ENCODE assay signal across 11 cellular contexts in genomic region chr10:35328404-35329037, GRCh38. TPM values are rescaled to one million over a fixed set of nuclear protein-coding genes. Genes with fewer than 3 reads are reported as not detected.
A peak's percentile ranks its signal among the peaks of the same experiment; 100 is the strongest.
DNase-seq lines count a peak whose midpoint lies in the region; ATAC-seq and TF ChIP-seq lines count a peak whose summit lies in the region.
"Had no signal": no experiment of that assay in that cellular context is flagged by ENCODE, and none has a peak within 500 bp of the region (broad histone marks: within the 10 kb centered on the region; RNA-seq: fewer than 3 reads in every experiment).

No MANE protein-coding gene starts in this region.

- intact Hi-C loops in activated CD4-positive, alpha-beta memory T cell treated with anti-CD3 and anti-CD28 coated beads for 36 hours (cut with micrococcal nuclease): loop anchor here (1.0 to 2.0 kb wide), 4 partner anchors 12 to 202 kb away; partner anchors contain the start of gene CREM

- peaks cover 4% of the 10 kb centered on the region for H3K36me3 Mint-ChIP-seq in activated CD4-positive, alpha-beta memory T cell treated with anti-CD3 and anti-CD28 coated beads for 36 hours
- H3K36me3 Mint-ChIP-seq in activated CD4-positive, alpha-beta memory T cell treated with anti-CD3 and anti-CD28 coated beads, Interleukin-2, amount 10 ng/mL, durations not matched to agents 7 days and 5 days (ENCODE audit: low read depth): peaks cover 14% of the 10 kb centered on the region
- H3K36me3 Mint-ChIP-seq in activated naive CD8-positive, alpha-beta T cell treated with anti-CD3 and anti-CD28 coated beads, Interleukin-2, amount 10 ng/mL, durations not matched to agents 7 days and 5 days: peaks cover 8% of the 10 kb centered on the region

- no peaks in the 10 kb centered on the region for H3K9me3 Mint-ChIP-seq in activated CD4-positive, alpha-beta memory T cell treated with anti-CD3 and anti-CD28 coated beads for 36 hours
- H3K9me3 Mint-ChIP-seq in activated CD4-positive, alpha-beta memory T cell treated with anti-CD3 and anti-CD28 coated beads, Interleukin-2, amount 10 ng/mL, durations not matched to agents 7 days and 5 days: no peaks in the 10 kb centered on the region
- peaks cover under 1% of the 10 kb centered on the region for H3K9me3 Mint-ChIP-seq in activated naive CD8-positive, alpha-beta T cell treated with anti-CD3 and anti-CD28 coated beads, Interleukin-2, amount 10 ng/mL, durations not matched to agents 7 days and 5 days
- H3K9me3 Mint-ChIP-seq: stimulated activated naive B cell treated with anti-CD40 and anti-IgM and Interleukin-4, amounts not matched to agents 10 μg/mL and 1 μg/mL and 100 μg/mL, for 72 hours had no signal

- peaks cover 47% of the 10 kb centered on the region for H3K4me1 Mint-ChIP-seq in activated CD4-positive, alpha-beta memory T cell treated with anti-CD3 and anti-CD28 coated beads for 36 hours (ENCODE audit: low read depth)
- peaks cover 31% of the 10 kb centered on the region for H3K4me1 Mint-ChIP-seq in activated CD4-positive, alpha-beta memory T cell treated with anti-CD3 and anti-CD28 coated beads, Interleukin-2, amount 10 ng/mL, durations not matched to agents 7 days and 5 days
- peaks cover 16% of the 10 kb centered on the region for H3K4me1 Mint-ChIP-seq in activated naive CD8-positive, alpha-beta T cell treated with anti-CD3 and anti-CD28 coated beads, Interleukin-2, amount 10 ng/mL, durations not matched to agents 7 days and 5 days

- ATAC-seq in activated naive CD8-positive, alpha-beta T cell treated with anti-CD3 and anti-CD28 coated beads, Interleukin-2, amount 10 ng/mL, durations not matched to agents 7 days and 5 days (ENCODE audit: low read depth): peak; percentile 74

- no peak for DNase-seq in activated CD4-positive, alpha-beta memory T cell treated with anti-CD3 and anti-CD28 coated beads for 36 hours
- no peak for DNase-seq in activated CD4-positive, alpha-beta memory T cell treated with anti-CD3 and anti-CD28 coated beads, Interleukin-2, amount 10 ng/mL, durations not matched to agents 7 days and 5 days
- DNase-seq in HFF-Myc (ENCODE audit: extremely low read depth, low read depth): peak; percentile 19
- DNase-seq in activated naive CD8-positive, alpha-beta T cell treated with anti-CD3 and anti-CD28 coated beads, Interleukin-2, amount 10 ng/mL, durations not matched to agents 7 days and 5 days: no peak
- peak; percentile 62 for DNase-seq in non-pigmented ciliary epithelial cell (ENCODE audit: low read depth)
- DNase-seq in NCI-H1092 treated with DMSO at 0.1 percent for 48 hours (lab: John Stamatoyannopoulos, UW): no peak
- no peak for DNase-seq in NCI-H2081 (lab: John Stamatoyannopoulos, UW)
- no peak for DNase-seq in NCI-H2029 treated with DMSO at 0.1 percent for 48 hours (lab: John Stamatoyannopoulos, UW)
- DNase-seq: BE2C; PC-9; stimulated activated naive B cell treated with anti-CD40 and anti-IgM and Interleukin-4, amounts not matched to agents 10 μg/mL and 1 μg/mL and 100 μg/mL, for 72 hours had no signal

- H3K4me3 Mint-ChIP-seq in activated CD4-positive, alpha-beta memory T cell treated with anti-CD3 and anti-CD28 coated beads for 36 hours: no peak overlapping the region
- H3K4me3 Mint-ChIP-seq in activated CD4-positive, alpha-beta memory T cell treated with anti-CD3 and anti-CD28 coated beads, Interleukin-2, amount 10 ng/mL, durations not matched to agents 7 days and 5 days: no peak overlapping the region
- no peak overlapping the region for H3K4me3 Mint-ChIP-seq in activated naive CD8-positive, alpha-beta T cell treated with anti-CD3 and anti-CD28 coated beads, Interleukin-2, amount 10 ng/mL, durations not matched to agents 7 days and 5 days
- H3K4me3 Mint-ChIP-seq: stimulated activated naive B cell treated with anti-CD40 and anti-IgM and Interleukin-4, amounts not matched to agents 10 μg/mL and 1 μg/mL and 100 μg/mL, for 72 hours had no signal

- no peak for TF ChIP-seq CTCF in HFF-Myc (IDR thresholded peaks at IDR 0.05; ENCODE audit: low read depth, low read length, missing control alignments)

- no peak overlapping the region for H3K4me3 ChIP-seq in HFF-Myc (replicated peaks; ENCODE audit: low read depth, low read length)
- H3K4me3 ChIP-seq: PC-9 had no signal

- CTCF ChIA-PET in activated CD4-positive, alpha-beta memory T cell treated with anti-CD3 and anti-CD28 coated beads for 36 hours (lab: Charles Lee): interaction anchor here (0.6 to 1.7 kb wide), 6 partner anchors 13 to 209 kb away, joined by 3 to 9 read pairs (median 3); no protein-coding TSS in a partner anchor
- CTCF ChIA-PET in activated CD4-positive, alpha-beta memory T cell treated with anti-CD3 and anti-CD28 coated beads, Interleukin-2, amount 10 ng/mL, durations not matched to agents 7 days and 5 days (lab: Charles Lee): interaction anchor here (0.5 to 0.6 kb wide), 2 partner anchors 89 to 170 kb away, joined by 3 read pairs; no protein-coding TSS in a partner anchor

- POLR2A ChIA-PET in activated CD4-positive, alpha-beta memory T cell treated with anti-CD3 and anti-CD28 coated beads for 36 hours (lab: Charles Lee): interaction anchor here (0.9 to 1.2 kb wide), 3 partner anchors 11 to 133 kb away, joined by 3 to 6 read pairs (median 4); no protein-coding TSS in a partner anchor
- POLR2A ChIA-PET in activated CD4-positive, alpha-beta memory T cell treated with anti-CD3 and anti-CD28 coated beads, Interleukin-2, amount 10 ng/mL, durations not matched to agents 7 days and 5 days (lab: Charles Lee): interaction anchor here (0.7 to 1.3 kb wide), 2 partner anchors 12 to 13 kb away, joined by 3 read pairs; no protein-coding TSS in a partner anchor
- POLR2A ChIA-PET in activated naive CD8-positive, alpha-beta T cell treated with anti-CD3 and anti-CD28 coated beads, Interleukin-2, amount 10 ng/mL, durations not matched to agents 7 days and 5 days (lab: Charles Lee): no interaction called here

- peak overlapping the region; percentile 51 for H3K27ac Mint-ChIP-seq in activated CD4-positive, alpha-beta memory T cell treated with anti-CD3 and anti-CD28 coated beads for 36 hours
- H3K27ac Mint-ChIP-seq in activated CD4-positive, alpha-beta memory T cell treated with anti-CD3 and anti-CD28 coated beads, Interleukin-2, amount 10 ng/mL, durations not matched to agents 7 days and 5 days: no peak overlapping the region
- no peak overlapping the region for H3K27ac Mint-ChIP-seq in activated naive CD8-positive, alpha-beta T cell treated with anti-CD3 and anti-CD28 coated beads, Interleukin-2, amount 10 ng/mL, durations not matched to agents 7 days and 5 days
- H3K27ac Mint-ChIP-seq: stimulated activated naive B cell treated with anti-CD40 and anti-IgM and Interleukin-4, amounts not matched to agents 10 μg/mL and 1 μg/mL and 100 μg/mL, for 72 hours had no signal

- H3K27me3 Mint-ChIP-seq in activated CD4-positive, alpha-beta memory T cell treated with anti-CD3 and anti-CD28 coated beads for 36 hours: no peaks in the 10 kb centered on the region
- no peaks in the 10 kb centered on the region for H3K27me3 Mint-ChIP-seq in activated CD4-positive, alpha-beta memory T cell treated with anti-CD3 and anti-CD28 coated beads, Interleukin-2, amount 10 ng/mL, durations not matched to agents 7 days and 5 days
- H3K27me3 Mint-ChIP-seq in activated naive CD8-positive, alpha-beta T cell treated with anti-CD3 and anti-CD28 coated beads, Interleukin-2, amount 10 ng/mL, durations not matched to agents 7 days and 5 days: no peaks in the 10 kb centered on the region
- H3K27me3 Mint-ChIP-seq: stimulated activated naive B cell treated with anti-CD40 and anti-IgM and Interleukin-4, amounts not matched to agents 10 μg/mL and 1 μg/mL and 100 μg/mL, for 72 hours had no signal

RNA-seq across cellular contexts. Expression of gene CCNY, which starts 7.8 kb away (rescaled TPM):
- total RNA-seq in activated CD4-positive, alpha-beta memory T cell treated with anti-CD3 and anti-CD28 coated beads for 36 hours: 10 to 100 TPM; 34.6 to 36.2 TPM
- total RNA-seq in activated CD4-positive, alpha-beta memory T cell treated with anti-CD3 and anti-CD28 coated beads, Interleukin-2, amount 10 ng/mL, durations not matched to agents 7 days and 5 days: 10 to 100 TPM; 49.3 to 56.7 TPM
- 10 to 100 TPM; 66.6 to 72.2 TPM for total RNA-seq in activated naive CD8-positive, alpha-beta T cell treated with anti-CD3 and anti-CD28 coated beads, Interleukin-2, amount 10 ng/mL, durations not matched to agents 7 days and 5 days

Comparison
In these comparisons a context has a peak if more than half of its experiments do, and no peak if none do; other contexts are left out.
1. DNase-seq: peak in HFF-Myc (single experiment) and non-pigmented ciliary epithelial cell (single experiment); none in activated CD4-positive, alpha-beta memory T cell treated with anti-CD3 and anti-CD28 coated beads for 36 hours (single experiment), activated CD4-positive, alpha-beta memory T cell treated with anti-CD3 and anti-CD28 coated beads, Interleukin-2, amount 10 ng/mL, durations not matched to agents 7 days and 5 days (single experiment), activated naive CD8-positive, alpha-beta T cell treated with anti-CD3 and anti-CD28 coated beads, Interleukin-2, amount 10 ng/mL, durations not matched to agents 7 days and 5 days (single experiment), NCI-H1092 treated with DMSO at 0.1 percent for 48 hours (single experiment), NCI-H2081 (0 of 2) and NCI-H2029 treated with DMSO at 0.1 percent for 48 hours (single experiment).